19 cellular contexts compared by ENCODE assay signal in genomic region chr20:46993465-46994095, GRCh38.
DNase-seq lines count a peak whose midpoint lies in the region; ATAC-seq and TF ChIP-seq lines count a peak whose summit lies in the region.
"Had no signal": no experiment of that assay in that cellular context is flagged by ENCODE, and none has a peak within 500 bp of the region (broad histone marks: within the 10 kb centered on the region; RNA-seq: fewer than 3 reads in every experiment).

No MANE protein-coding gene starts in this region.

- H3K36me3 Mint-ChIP-seq in activated naive CD8-positive, alpha-beta T cell = no peaks in the 10 kb centered on the region
- no peaks in the 10 kb centered on the region for H3K36me3 Mint-ChIP-seq in activated naive CD8-positive, alpha-beta T cell treated with anti-CD3 and anti-CD28 coated beads for 36 hours
- no peaks in the 10 kb centered on the region for H3K36me3 Mint-ChIP-seq in activated naive CD8-positive, alpha-beta T cell treated with anti-CD3 and anti-CD28 coated beads, Interleukin-2, amount 50 U/mL, for 24 hours (ENCODE audit: low read depth)
- H3K36me3 Mint-ChIP-seq in stimulated activated memory B cell treated with anti-CD40 and anti-IgM and Interleukin-4, amounts not matched to agents 10 μg/mL and 1 μg/mL and 100 μg/mL, for 72 hours = no peaks in the 10 kb centered on the region
- H3K36me3 Mint-ChIP-seq: CD4-positive, alpha-beta memory T cell; T-cell had no signal

- no peak for DNase-seq in activated naive CD8-positive, alpha-beta T cell treated with anti-CD3 and anti-CD28 coated beads for 36 hours
- no peak for DNase-seq in activated naive CD8-positive, alpha-beta T cell treated with anti-CD3 and anti-CD28 coated beads, Interleukin-2, amount 50 U/mL, for 24 hours
- no peak for DNase-seq in NCI-H1694 treated with DMSO at 0.1 percent for 48 hours (lab: John Stamatoyannopoulos, UW)
- DNase-seq: activated T-cell treated with anti-CD3 and anti-CD28 coated beads for 4 hours, dermis blood vessel endothelial cell, KBM-7, kidney, lower lobe of right lung, NCI-H187, NCI-H2171 treated with DMSO at 0.1 percent for 48 hours had no signal

- peaks cover 10% of the 10 kb centered on the region for H3K4me1 Mint-ChIP-seq in activated naive CD8-positive, alpha-beta T cell (ENCODE audit: low read depth)
- H3K4me1 Mint-ChIP-seq in activated naive CD8-positive, alpha-beta T cell treated with anti-CD3 and anti-CD28 coated beads for 36 hours = peaks cover 19% of the 10 kb centered on the region
- H3K4me1 Mint-ChIP-seq in activated naive CD8-positive, alpha-beta T cell treated with anti-CD3 and anti-CD28 coated beads, Interleukin-2, amount 50 U/mL, for 24 hours = peaks cover 19% of the 10 kb centered on the region
- H3K4me1 Mint-ChIP-seq in stimulated activated memory B cell treated with anti-CD40 and anti-IgM and Interleukin-4, amounts not matched to agents 10 μg/mL and 1 μg/mL and 100 μg/mL, for 72 hours = peaks cover 14% of the 10 kb centered on the region

- peak overlapping the region; percentile 3 for H3K4me3 Mint-ChIP-seq in activated naive CD8-positive, alpha-beta T cell
- no peak overlapping the region for H3K4me3 Mint-ChIP-seq in activated naive CD8-positive, alpha-beta T cell treated with anti-CD3 and anti-CD28 coated beads for 36 hours
- H3K4me3 Mint-ChIP-seq in activated naive CD8-positive, alpha-beta T cell treated with anti-CD3 and anti-CD28 coated beads, Interleukin-2, amount 50 U/mL, for 24 hours = no peak overlapping the region
- H3K4me3 Mint-ChIP-seq in stimulated activated memory B cell treated with anti-CD40 and anti-IgM and Interleukin-4, amounts not matched to agents 10 μg/mL and 1 μg/mL and 100 μg/mL, for 72 hours = no peak overlapping the region
- H3K4me3 Mint-ChIP-seq: neural crest cell had no signal

- no peaks in the 10 kb centered on the region for H3K9me3 ChIP-seq in KOPT-K1 (ENCODE audit: insufficient read depth, low read length, poor library complexity, severe bottlenecking)
- H3K9me3 ChIP-seq: lower lobe of right lung, transverse colon had no signal

- peaks cover 11% of the 10 kb centered on the region for H3K27me3 Mint-ChIP-seq in activated naive CD8-positive, alpha-beta T cell
- H3K27me3 Mint-ChIP-seq in activated naive CD8-positive, alpha-beta T cell treated with anti-CD3 and anti-CD28 coated beads for 36 hours = peaks cover 63% of the 10 kb centered on the region
- peaks cover 37% of the 10 kb centered on the region for H3K27me3 Mint-ChIP-seq in activated naive CD8-positive, alpha-beta T cell treated with anti-CD3 and anti-CD28 coated beads, Interleukin-2, amount 50 U/mL, for 24 hours
- peaks cover 29% of the 10 kb centered on the region for H3K27me3 Mint-ChIP-seq in stimulated activated memory B cell treated with anti-CD40 and anti-IgM and Interleukin-4, amounts not matched to agents 10 μg/mL and 1 μg/mL and 100 μg/mL, for 72 hours

- H3K27ac Mint-ChIP-seq in activated naive CD8-positive, alpha-beta T cell = no peak overlapping the region
- no peak overlapping the region for H3K27ac Mint-ChIP-seq in activated naive CD8-positive, alpha-beta T cell treated with anti-CD3 and anti-CD28 coated beads for 36 hours
- peak overlapping the region; percentile 18 for H3K27ac Mint-ChIP-seq in activated naive CD8-positive, alpha-beta T cell treated with anti-CD3 and anti-CD28 coated beads, Interleukin-2, amount 50 U/mL, for 24 hours
- peak overlapping the region; percentile 72 for H3K27ac Mint-ChIP-seq in stimulated activated memory B cell treated with anti-CD40 and anti-IgM and Interleukin-4, amounts not matched to agents 10 μg/mL and 1 μg/mL and 100 μg/mL, for 72 hours

- no peak for ATAC-seq in activated naive CD8-positive, alpha-beta T cell treated with anti-CD3 and anti-CD28 coated beads, Interleukin-2, amount 50 U/mL, for 24 hours
- ATAC-seq in stimulated activated memory B cell treated with anti-CD40 and anti-IgM and Interleukin-4, amounts not matched to agents 10 μg/mL and 1 μg/mL and 100 μg/mL, for 72 hours = no peak
- ATAC-seq in SK-N-SH treated with all-trans-retinoic acid at 6 μM for 48 hours = no peak
- ATAC-seq: sciatic nerve had no signal

- no peaks in the 10 kb centered on the region for H3K9me3 Mint-ChIP-seq in activated naive CD8-positive, alpha-beta T cell (ENCODE audit: low read depth)
- H3K9me3 Mint-ChIP-seq in activated naive CD8-positive, alpha-beta T cell treated with anti-CD3 and anti-CD28 coated beads for 36 hours = peaks cover 1% of the 10 kb centered on the region
- no peaks in the 10 kb centered on the region for H3K9me3 Mint-ChIP-seq in activated naive CD8-positive, alpha-beta T cell treated with anti-CD3 and anti-CD28 coated beads, Interleukin-2, amount 50 U/mL, for 24 hours
- H3K9me3 Mint-ChIP-seq in stimulated activated memory B cell treated with anti-CD40 and anti-IgM and Interleukin-4, amounts not matched to agents 10 μg/mL and 1 μg/mL and 100 μg/mL, for 72 hours = peaks cover 3% of the 10 kb centered on the region
- H3K9me3 Mint-ChIP-seq: CD4-positive, alpha-beta memory T cell; neural crest cell; T-cell had no signal

- H3K27ac ChIP-seq in KOPT-K1 (ENCODE audit: low read depth, low read length, poor library complexity, severe bottlenecking) = peak overlapping the region; percentile 36
- H3K27ac ChIP-seq: lower lobe of right lung, transverse colon had no signal

- no peaks in the 10 kb centered on the region for H3K36me3 ChIP-seq in KOPT-K1 (ENCODE audit: insufficient read depth, low read length)
- H3K36me3 ChIP-seq: lower lobe of right lung, transverse colon had no signal

TF ChIP-seq in SK-N-SH treated with all-trans-retinoic acid at 6 μM for 48 hours, 23 proteins besides CTCF, POLR2A, EP300 and RAD21:
- TF ChIP-seq ZNF70 (CRISPR knock-in tag; IDR thresholded peaks at IDR 0.05) (no peak), OSR1 (CRISPR knock-in tag; IDR thresholded peaks at IDR 0.05) (no peak), ZNF8 (CRISPR knock-in tag; IDR thresholded peaks at IDR 0.05) (no peak), PATZ1 (CRISPR knock-in tag; IDR thresholded peaks at IDR 0.05; ENCODE audit: borderline replicate concordance) (no peak), TCF4 (CRISPR knock-in tag; IDR thresholded peaks at IDR 0.05; ENCODE audit: borderline replicate concordance) (no peak), PPARA (CRISPR knock-in tag; IDR thresholded peaks at IDR 0.05; ENCODE audit: borderline replicate concordance) (no peak), ZFP3 (CRISPR knock-in tag; IDR thresholded peaks at IDR 0.05) (no peak), GLIS3 (CRISPR knock-in tag; IDR thresholded peaks at IDR 0.05) (no peak), ISL1 (CRISPR knock-in tag; IDR thresholded peaks at IDR 0.05) (no peak)

Comparison
In these comparisons a context has a peak if more than half of its experiments do, and no peak if none do; other contexts are left out.
1. H3K27ac Mint-ChIP-seq: peak in activated naive CD8-positive, alpha-beta T cell treated with anti-CD3 and anti-CD28 coated beads, Interleukin-2, amount 50 U/mL, for 24 hours (single experiment) and stimulated activated memory B cell treated with anti-CD40 and anti-IgM and Interleukin-4, amounts not matched to agents 10 μg/mL and 1 μg/mL and 100 μg/mL, for 72 hours (single experiment); none in activated naive CD8-positive, alpha-beta T cell (single experiment) and activated naive CD8-positive, alpha-beta T cell treated with anti-CD3 and anti-CD28 coated beads for 36 hours (single experiment).